In genomic region chr6:11224252-11224965, GRCh38 we compare ENCODE assay signal across 8 cellular contexts. TPM values are rescaled to one million over a fixed set of nuclear protein-coding genes. Genes with fewer than 3 reads are reported as not detected.
DNase-seq lines count a peak whose midpoint lies in the region; ATAC-seq, FAIRE-seq and TF ChIP-seq lines count a peak whose summit lies in the region.

No MANE protein-coding gene starts in this region.

- peak overlapping the region; percentile 46 for H3K4me2 ChIP-seq in BLaER1

- ATAC-seq in GM21576 (IDR thresholded peaks at IDR 0.05; ENCODE audit: unreplicated experiment) (peak; percentile 67), SK-N-SH treated with all-trans-retinoic acid at 6 μM for 48 hours (peak; percentile 18)

- FAIRE-seq in small intestine (lab: Jason Lieb, UNC): no peak

- H3K36me3 ChIP-seq in BLaER1 (no peaks in the 10 kb centered on the region), small intestine (ENCODE audit: control insufficient read depth in 2 of 2, insufficient read depth in 2 of 2, low read length in 2 of 2) (no peaks in the 10 kb centered on the region)

- no peak overlapping the region for H3K4me3 ChIP-seq in BLaER1
- H3K4me3 ChIP-seq in small intestine (ENCODE audit: low read depth in 1 of 2, low read length in 2 of 2): no peak overlapping the region

- H3K27ac ChIP-seq in BLaER1: no peak overlapping the region
- peak overlapping the region; percentile 42 to 92 for H3K27ac ChIP-seq in small intestine (ENCODE audit: low read depth in 1 of 2, low read length in 1 of 2)

- H3K4me1 ChIP-seq in BLaER1: peaks cover 13% of the 10 kb centered on the region
- H3K4me1 ChIP-seq in small intestine (ENCODE audit: control insufficient read depth in 2 of 2, insufficient read depth in 1 of 2, low read depth in 1 of 2, low read length in 1 of 2): peaks cover 9 to 19% of the 10 kb centered on the region in 2 donors

- H3K27me3 ChIP-seq in BLaER1: no peaks in the 10 kb centered on the region
- H3K27me3 ChIP-seq in small intestine (ENCODE audit: control insufficient read depth in 2 of 2, insufficient read depth in 2 of 2, low read length in 2 of 2): no peaks in the 10 kb centered on the region

- H3K9ac ChIP-seq in BLaER1: no peak overlapping the region

- DNase-seq in effector CD4-positive, alpha-beta T cell: peak; percentile 12
- DNase-seq in small intestine (peak; percentile 52), NCI-H1105 treated with DMSO at 0.1 percent for 48 hours (lab: John Stamatoyannopoulos, UW) (no peak), HUDEP-2 (lab: John Stamatoyannopoulos, UW; ENCODE audit: unreplicated experiment in 76 of 76) (no peak), COLO668 (lab: John Stamatoyannopoulos, UW; ENCODE audit: unreplicated experiment) (no peak)

- H3K9me3 ChIP-seq in BLaER1: 0 out of 2 replicates have a peak, but pooled peaks cover 3% of the 10 kb centered on the region
- H3K9me3 ChIP-seq in small intestine (ENCODE audit: control insufficient read depth, low read depth): no peaks in the 10 kb centered on the region

- 67 to 83% (median 73%) methylated on average over 9 of the region's 9 CpGs for WGBS in small intestine, 3 donors

- H4K20me1 ChIP-seq in BLaER1: no peaks in the 10 kb centered on the region

TF ChIP-seq in SK-N-SH treated with all-trans-retinoic acid at 6 μM for 48 hours, 23 proteins besides CTCF, POLR2A, EP300 and RAD21:
- 0 out of 2 replicates have a peak, but pooled peaks have one; percentile 8 for TF ChIP-seq ZC3H10 (CRISPR knock-in tag; IDR thresholded peaks at IDR 0.05)
- TF ChIP-seq ISL1 (CRISPR knock-in tag; IDR thresholded peaks at IDR 0.05): peak; percentile 25; the same call in 1 of the 2 replicates
- no peak for TF ChIP-seq TCF4 (CRISPR knock-in tag; IDR thresholded peaks at IDR 0.05; ENCODE audit: borderline replicate concordance)
- no peak for TF ChIP-seq ZFP30 (CRISPR knock-in tag; IDR thresholded peaks at IDR 0.05)
- TF ChIP-seq CREB5 (CRISPR knock-in tag; IDR thresholded peaks at IDR 0.05; ENCODE audit: low read depth): no peak
- no peak for TF ChIP-seq ZNF8 (CRISPR knock-in tag; IDR thresholded peaks at IDR 0.05)
- no peak for TF ChIP-seq TOX (CRISPR knock-in tag; IDR thresholded peaks at IDR 0.05; ENCODE audit: borderline replicate concordance)
- TF ChIP-seq ZFP3 (CRISPR knock-in tag; IDR thresholded peaks at IDR 0.05): no peak
- TF ChIP-seq, protein P1, sequence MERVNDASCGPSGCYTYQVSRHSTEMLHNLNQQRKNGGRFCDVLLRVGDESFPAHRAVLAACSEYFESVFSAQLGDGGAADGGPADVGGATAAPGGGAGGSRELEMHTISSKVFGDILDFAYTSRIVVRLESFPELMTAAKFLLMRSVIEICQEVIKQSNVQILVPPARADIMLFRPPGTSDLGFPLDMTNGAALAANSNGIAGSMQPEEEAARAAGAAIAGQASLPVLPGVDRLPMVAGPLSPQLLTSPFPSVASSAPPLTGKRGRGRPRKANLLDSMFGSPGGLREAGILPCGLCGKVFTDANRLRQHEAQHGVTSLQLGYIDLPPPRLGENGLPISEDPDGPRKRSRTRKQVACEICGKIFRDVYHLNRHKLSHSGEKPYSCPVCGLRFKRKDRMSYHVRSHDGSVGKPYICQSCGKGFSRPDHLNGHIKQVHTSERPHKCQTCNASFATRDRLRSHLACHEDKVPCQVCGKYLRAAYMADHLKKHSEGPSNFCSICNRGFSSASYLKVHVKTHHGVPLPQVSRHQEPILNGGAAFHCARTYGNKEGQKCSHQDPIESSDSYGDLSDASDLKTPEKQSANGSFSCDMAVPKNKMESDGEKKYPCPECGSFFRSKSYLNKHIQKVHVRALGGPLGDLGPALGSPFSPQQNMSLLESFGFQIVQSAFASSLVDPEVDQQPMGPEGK (CRISPR knock-in tag; IDR thresholded peaks at IDR 0.05; ENCODE audit: borderline replicate concordance): no peak
- TF ChIP-seq RARB (CRISPR knock-in tag; IDR thresholded peaks at IDR 0.05): no peak
- TF ChIP-seq ARNTL (CRISPR knock-in tag; IDR thresholded peaks at IDR 0.05; ENCODE audit: borderline replicate concordance, low read depth): no peak
- TF ChIP-seq, protein P2, sequence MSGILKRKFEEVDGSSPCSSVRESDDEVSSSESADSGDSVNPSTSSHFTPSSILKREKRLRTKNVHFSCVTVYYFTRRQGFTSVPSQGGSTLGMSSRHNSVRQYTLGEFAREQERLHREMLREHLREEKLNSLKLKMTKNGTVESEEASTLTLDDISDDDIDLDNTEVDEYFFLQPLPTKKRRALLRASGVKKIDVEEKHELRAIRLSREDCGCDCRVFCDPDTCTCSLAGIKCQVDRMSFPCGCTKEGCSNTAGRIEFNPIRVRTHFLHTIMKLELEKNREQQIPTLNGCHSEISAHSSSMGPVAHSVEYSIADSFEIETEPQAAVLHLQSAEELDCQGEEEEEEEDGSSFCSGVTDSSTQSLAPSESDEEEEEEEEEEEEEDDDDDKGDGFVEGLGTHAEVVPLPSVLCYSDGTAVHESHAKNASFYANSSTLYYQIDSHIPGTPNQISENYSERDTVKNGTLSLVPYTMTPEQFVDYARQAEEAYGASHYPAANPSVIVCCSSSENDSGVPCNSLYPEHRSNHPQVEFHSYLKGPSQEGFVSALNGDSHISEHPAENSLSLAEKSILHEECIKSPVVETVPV (CRISPR knock-in tag; IDR thresholded peaks at IDR 0.05): no peak
- TF ChIP-seq OSR1 (CRISPR knock-in tag; IDR thresholded peaks at IDR 0.05): no peak

RNA-seq across cellular contexts. Expression of gene NEDD9, which starts 8.1 kb away (rescaled TPM):
- polyA plus RNA-seq in small intestine: 10 to 100 TPM; 13.6 to 15.1 (median 14.9) TPM

Comparison
In these comparisons a context has a peak if more than half of its experiments do, and no peak if none do; other contexts are left out.
1. DNase-seq: peak in effector CD4-positive, alpha-beta T cell (single experiment) and small intestine (single experiment); none in NCI-H1105 treated with DMSO at 0.1 percent for 48 hours (single experiment), HUDEP-2 (0 of 76) and COLO668 (single experiment).